In genomic region chr2:41870948-41871522, GRCh38 we compare ENCODE assay signal across 12 cellular contexts.
A peak's percentile ranks its signal among the peaks of the same experiment; 100 is the strongest.
DNase-seq lines count a peak whose midpoint lies in the region; ATAC-seq and TF ChIP-seq lines count a peak whose summit lies in the region.
"Had no signal": no experiment of that assay in that cellular context is flagged by ENCODE, and none has a peak within 500 bp of the region (broad histone marks: within the 10 kb centered on the region; RNA-seq: fewer than 3 reads in every experiment).

No MANE protein-coding gene starts in this region.

- intact Hi-C loops in adrenal gland (cut with DNase I): loop anchor here in 1 of 2 donors (2.0 kb wide), 1 partner anchor 216 kb away; no protein-coding TSS in a partner anchor
- intact Hi-C loops in heart right ventricle (cut with DNase I): loop anchor here in 4 of 10 donors (1.0 to 2.0 kb wide), 2 partner anchors 215 to 216 kb away; no protein-coding TSS in a partner anchor

- TF ChIP-seq EP300 in gastroesophageal sphincter (IDR thresholded peaks at IDR 0.05): no peak

- H3K27ac ChIP-seq in adrenal gland: peak overlapping the region in 1 of 5 donors; percentile 3
- H3K27ac ChIP-seq in heart right ventricle: peak overlapping the region in 4 of 10 donors; percentile 5 to 41 (median 23)
- H3K27ac ChIP-seq in gastroesophageal sphincter: no peak overlapping the region

- CTCF ChIA-PET in activated CD4-positive, alpha-beta memory T cell treated with anti-CD3 and anti-CD28 coated beads, Interleukin-2, amount 10 ng/mL, durations not matched to agents 7 days and 5 days (lab: Charles Lee): interaction anchor here (0.9 to 8.1 kb wide), 7 partner anchors 9 to 217 kb away, joined by 3 to 278 read pairs (median 3); no protein-coding TSS in a partner anchor

- POLR2A ChIA-PET in activated CD4-positive, alpha-beta memory T cell treated with anti-CD3 and anti-CD28 coated beads, Interleukin-2, amount 10 ng/mL, durations not matched to agents 7 days and 5 days (lab: Charles Lee): interaction anchor here (1.7 to 2.0 kb wide), 2 partner anchors 25 to 215 kb away, joined by 7 read pairs; no protein-coding TSS in a partner anchor

- TF ChIP-seq POLR2A in adrenal gland (IDR thresholded peaks at IDR 0.05) (no peak), gastroesophageal sphincter (IDR thresholded peaks at IDR 0.05) (no peak)

- WGBS in adrenal gland, 4 donors: 50 to 80% (median 73%) methylated on average over 9 of the region's 9 CpGs
- WGBS in heart right ventricle, 2 donors: 50 to 56% methylated on average over 9 of the region's 9 CpGs
- 60 to 71% methylated on average over 1 to 8 of the region's 9 CpGs for WGBS in gastroesophageal sphincter (ENCODE audit: low coverage in 1 of 2), 2 donors

- H3K27me3 Mint-ChIP-seq in progenitor cell of endocrine pancreas: peaks cover 2% of the 10 kb centered on the region
- peaks cover 12% of the 10 kb centered on the region for H3K27me3 Mint-ChIP-seq in activated CD4-positive, alpha-beta memory T cell treated with anti-CD3 and anti-CD28 coated beads, Interleukin-2, amount 10 ng/mL, durations not matched to agents 7 days and 5 days
- H3K27me3 Mint-ChIP-seq: stimulated activated naive CD8-positive, alpha-beta T cell treated with anti-CD3 and anti-CD28 coated beads, Interleukin-15, Interleukin-2, amounts not matched to agents 100 ng/mL and 50 ng/mL, for 24 hours had no signal

- H3K9me3 ChIP-seq in adrenal gland (replicated peaks in 1 of 3) (no peaks in the 10 kb centered on the region), heart right ventricle (no peaks in the 10 kb centered on the region), gastroesophageal sphincter (no peaks in the 10 kb centered on the region)

- H3K27me3 ChIP-seq in adrenal gland (no peaks in the 10 kb centered on the region), heart right ventricle (no peaks in the 10 kb centered on the region), gastroesophageal sphincter (no peaks in the 10 kb centered on the region)

- H3K4me1 ChIP-seq in adrenal gland (replicated peaks in 1 of 2) (peaks cover 0 to 5% of the 10 kb centered on the region in 2 donors), heart right ventricle (peaks cover 0 to 23% (median 7%) of the 10 kb centered on the region in 9 donors), gastroesophageal sphincter (peaks cover 0 to 18% (median 0%) of the 10 kb centered on the region in 3 donors)

- H3K9me3 Mint-ChIP-seq in progenitor cell of endocrine pancreas (ENCODE audit: low read depth): no peaks in the 10 kb centered on the region
- H3K9me3 Mint-ChIP-seq in activated CD4-positive, alpha-beta memory T cell treated with anti-CD3 and anti-CD28 coated beads, Interleukin-2, amount 10 ng/mL, durations not matched to agents 7 days and 5 days: no peaks in the 10 kb centered on the region
- H3K9me3 Mint-ChIP-seq: IgD-negative memory B cell; stimulated activated naive CD8-positive, alpha-beta T cell treated with anti-CD3 and anti-CD28 coated beads, Interleukin-15, Interleukin-2, amounts not matched to agents 100 ng/mL and 50 ng/mL, for 24 hours had no signal

- no peaks in the 10 kb centered on the region for H3K36me3 Mint-ChIP-seq in progenitor cell of endocrine pancreas (ENCODE audit: insufficient read depth)
- no peaks in the 10 kb centered on the region for H3K36me3 Mint-ChIP-seq in activated CD4-positive, alpha-beta memory T cell treated with anti-CD3 and anti-CD28 coated beads, Interleukin-2, amount 10 ng/mL, durations not matched to agents 7 days and 5 days (ENCODE audit: low read depth)

- H3K4me3 Mint-ChIP-seq in progenitor cell of endocrine pancreas (ENCODE audit: low read depth): no peak overlapping the region
- no peak overlapping the region for H3K4me3 Mint-ChIP-seq in activated CD4-positive, alpha-beta memory T cell treated with anti-CD3 and anti-CD28 coated beads, Interleukin-2, amount 10 ng/mL, durations not matched to agents 7 days and 5 days
- H3K4me3 Mint-ChIP-seq: IgD-negative memory B cell; stimulated activated naive CD8-positive, alpha-beta T cell treated with anti-CD3 and anti-CD28 coated beads, Interleukin-15, Interleukin-2, amounts not matched to agents 100 ng/mL and 50 ng/mL, for 24 hours had no signal

- H3K36me3 ChIP-seq in adrenal gland (replicated peaks in 1 of 2) (no peaks in the 10 kb centered on the region), heart right ventricle (no peaks in the 10 kb centered on the region), gastroesophageal sphincter (no peaks in the 10 kb centered on the region)

- peaks cover 35% of the 10 kb centered on the region for H3K4me1 Mint-ChIP-seq in progenitor cell of endocrine pancreas (ENCODE audit: low read depth)
- peaks cover 18% of the 10 kb centered on the region for H3K4me1 Mint-ChIP-seq in activated CD4-positive, alpha-beta memory T cell treated with anti-CD3 and anti-CD28 coated beads, Interleukin-2, amount 10 ng/mL, durations not matched to agents 7 days and 5 days

- no peak overlapping the region for H3K27ac Mint-ChIP-seq in progenitor cell of endocrine pancreas
- H3K27ac Mint-ChIP-seq in activated CD4-positive, alpha-beta memory T cell treated with anti-CD3 and anti-CD28 coated beads, Interleukin-2, amount 10 ng/mL, durations not matched to agents 7 days and 5 days: no peak overlapping the region
- H3K27ac Mint-ChIP-seq: IgD-negative memory B cell; stimulated activated naive CD8-positive, alpha-beta T cell treated with anti-CD3 and anti-CD28 coated beads, Interleukin-15, Interleukin-2, amounts not matched to agents 100 ng/mL and 50 ng/mL, for 24 hours had no signal

- peak; percentile 36 to 68 (median 54) for ATAC-seq in heart right ventricle
- ATAC-seq in gastroesophageal sphincter: no peak

- DNase-seq in Daoy (ENCODE audit: low read depth): peak; percentile 17
- no peak for DNase-seq in adrenal gland
- DNase-seq in heart right ventricle: peak in 1 of 2 donors; percentile 31
- no peak for DNase-seq in progenitor cell of endocrine pancreas (ENCODE audit: low spot score, unreplicated experiment)
- no peak for DNase-seq in activated CD4-positive, alpha-beta memory T cell treated with anti-CD3 and anti-CD28 coated beads, Interleukin-2, amount 10 ng/mL, durations not matched to agents 7 days and 5 days
- no peak for DNase-seq in RPMI8226
- DNase-seq in activated CD8-positive, alpha-beta memory T cell treated with anti-CD3 and anti-CD28 coated beads for 24 hours: no peak
- DNase-seq: activated gamma-delta T cell, NCI-H2029 treated with DMSO at 0.1 percent for 48 hours had no signal

- no peak overlapping the region for H3K4me3 ChIP-seq in adrenal gland
- H3K4me3 ChIP-seq in heart right ventricle: no peak overlapping the region
- no peak overlapping the region for H3K4me3 ChIP-seq in gastroesophageal sphincter

- TF ChIP-seq CTCF in adrenal gland (IDR thresholded peaks at IDR 0.05) (peak in 4 of 6 experiments; percentile 9 to 31 (median 24)), heart right ventricle (IDR thresholded peaks at IDR 0.05) (peak in 7 of 9 donors; percentile 9 to 52 (median 37)), progenitor cell of endocrine pancreas (IDR thresholded peaks at IDR 0.05; ENCODE audit: unreplicated experiment) (peak; percentile 40), gastroesophageal sphincter (IDR thresholded peaks at IDR 0.05) (peak in 2 of 4 experiments; percentile 6 to 32)
